ENCODE assay signal across 16 cellular contexts in genomic region chr2:43255249-43255960, GRCh38. TPM values are rescaled to one million over a fixed set of nuclear protein-coding genes. Genes with fewer than 3 reads are reported as not detected.
A peak's percentile ranks its signal among the peaks of the same experiment; 100 is the strongest.
DNase-seq lines count a peak whose midpoint lies in the region; ATAC-seq lines count a peak whose summit lies in the region.
"Had no signal": no experiment of that assay in that cellular context is flagged by ENCODE, and none has a peak within 500 bp of the region (broad histone marks: within the 10 kb centered on the region; RNA-seq: fewer than 3 reads in every experiment).

No MANE protein-coding gene starts in this region.

- H3K9me3 Mint-ChIP-seq in activated CD4-positive, alpha-beta memory T cell treated with anti-CD3 and anti-CD28 coated beads for 36 hours = no peaks in the 10 kb centered on the region

- intact Hi-C loops in cardiac septum (cut with DNase I) = no loop called here
- intact Hi-C loops in aorta (cut with DNase I) = no loop called here
- intact Hi-C loops in activated CD4-positive, alpha-beta memory T cell treated with anti-CD3 and anti-CD28 coated beads for 36 hours (cut with micrococcal nuclease) = no loop called here

- peak overlapping the region; percentile 76 for H3K18ac ChIP-seq in trophoblast cell (ENCODE audit: low read length)

- peak overlapping the region; percentile 80 for H3K4ac ChIP-seq in trophoblast cell (ENCODE audit: low read depth, low read length)

- H2BK5ac ChIP-seq in trophoblast cell (ENCODE audit: low read depth, low read length, poor library complexity) = peak overlapping the region; percentile 95

- H4K8ac ChIP-seq in trophoblast cell (ENCODE audit: low read depth, low read length) = peak overlapping the region; percentile 82

- H3K4me2 ChIP-seq in trophoblast cell (ENCODE audit: low read length) = no peak overlapping the region

- peak overlapping the region; percentile 95 for H2BK120ac ChIP-seq in trophoblast cell (ENCODE audit: insufficient read depth, low read length, poor library complexity)

- H2AK5ac ChIP-seq in trophoblast cell (ENCODE audit: low read length) = peak overlapping the region; percentile 95

- H3K79me1 ChIP-seq in trophoblast cell (ENCODE audit: low read length) = peaks cover 47% of the 10 kb centered on the region

- no peaks in the 10 kb centered on the region for H3K27me3 Mint-ChIP-seq in activated CD4-positive, alpha-beta memory T cell treated with anti-CD3 and anti-CD28 coated beads for 36 hours

- no peak overlapping the region for H3K4me3 Mint-ChIP-seq in activated CD4-positive, alpha-beta memory T cell treated with anti-CD3 and anti-CD28 coated beads for 36 hours

- H3K14ac ChIP-seq in trophoblast cell (ENCODE audit: low read length) = peak overlapping the region; percentile 79

- peak overlapping the region; percentile 86 for H3K27ac ChIP-seq in trophoblast cell (ENCODE audit: low read depth, low read length)
- no peak overlapping the region for H3K27ac ChIP-seq in aorta (ENCODE audit: low read depth in 1 of 2, low read length in 2 of 2)

- H3K23ac ChIP-seq in trophoblast cell (ENCODE audit: low read length) = no peak overlapping the region

- H3K4me1 Mint-ChIP-seq in activated CD4-positive, alpha-beta memory T cell treated with anti-CD3 and anti-CD28 coated beads for 36 hours (ENCODE audit: low read depth) = no peaks in the 10 kb centered on the region

- H4K12ac ChIP-seq in trophoblast cell (ENCODE audit: low read depth, low read length) = no peak overlapping the region

- CTCF ChIA-PET in activated CD4-positive, alpha-beta memory T cell treated with anti-CD3 and anti-CD28 coated beads for 36 hours (lab: Charles Lee) = no interaction called here

- H3K36me3 ChIP-seq in trophoblast cell (ENCODE audit: control insufficient read depth in 1 of 2, insufficient read depth in 2 of 2, low read length in 2 of 2) = no peaks in the 10 kb centered on the region
- no peaks in the 10 kb centered on the region for H3K36me3 ChIP-seq in aorta (ENCODE audit: control insufficient read depth in 1 of 2, insufficient read depth in 2 of 2, low read length in 1 of 2)

- H3K4me1 ChIP-seq in trophoblast cell (ENCODE audit: control insufficient read depth in 1 of 2, insufficient read depth in 2 of 2, low read length in 2 of 2) = peaks cover 19 to 24% of the 10 kb centered on the region in 2 experiments
- H3K4me1 ChIP-seq in aorta (ENCODE audit: control insufficient read depth in 1 of 2, insufficient read depth in 2 of 2, low read length in 2 of 2) = peaks cover 0 to 5% of the 10 kb centered on the region in 2 donors

- no peak overlapping the region for H3K4me3 ChIP-seq in trophoblast cell (ENCODE audit: low read depth, low read length)
- no peak overlapping the region for H3K4me3 ChIP-seq in aorta (ENCODE audit: low read length in 2 of 2)
- H3K4me3 ChIP-seq: GM12878, lung had no signal

- DNase-seq in COR-L47 (lab: John Stamatoyannopoulos, UW) (peak; percentile 77), NCI-H146 (lab: John Stamatoyannopoulos, UW) (peak; percentile 55), astrocyte of the hippocampus (ENCODE audit: low read depth, low spot score) (peak; percentile 92), trophoblast cell (no peak), cardiac septum (ENCODE audit: low spot score) (no peak), aorta (no peak)
- DNase-seq in activated CD4-positive, alpha-beta memory T cell treated with anti-CD3 and anti-CD28 coated beads for 36 hours = no peak
- DNase-seq: activated CD4-positive, alpha-beta T cell treated with anti-CD3 and anti-CD28 coated beads, Interleukin-2, amount 50 U/mL, for 48 hours; activated effector memory CD4-positive, alpha-beta T cell treated with Interleukin-2 at 50 U/mL for 16 hours; DND-41; NCI-H446; nucleus accumbens; T-helper 9 cell had no signal

- H2AFZ ChIP-seq in trophoblast cell (ENCODE audit: insufficient read depth, low read length, poor library complexity) = no peak overlapping the region

- no peak overlapping the region for H3K27ac Mint-ChIP-seq in activated CD4-positive, alpha-beta memory T cell treated with anti-CD3 and anti-CD28 coated beads for 36 hours

- POLR2A ChIA-PET in activated CD4-positive, alpha-beta memory T cell treated with anti-CD3 and anti-CD28 coated beads for 36 hours (lab: Charles Lee) = no interaction called here

- H3K36me3 Mint-ChIP-seq in activated CD4-positive, alpha-beta memory T cell treated with anti-CD3 and anti-CD28 coated beads for 36 hours = no peaks in the 10 kb centered on the region

- no CpG with 5 or more reads among the region's 8 CpGs for WGBS in trophoblast cell (ENCODE audit: extremely low coverage, insufficient coverage, insufficient read length)
- WGBS in aorta, 2 donors = 68 to 72% methylated on average over 8 of the region's 8 CpGs

- peaks cover 8% of the 10 kb centered on the region for H3K79me2 ChIP-seq in trophoblast cell (ENCODE audit: control insufficient read depth, insufficient read depth, low read length, poor library complexity)

- ATAC-seq in GM18502 (IDR thresholded peaks at IDR 0.05; ENCODE audit: poor library complexity, unreplicated experiment) = no peak
- ATAC-seq in aorta (ENCODE audit: low FRiP score) = no peak
- ATAC-seq: GM12878 had no signal

- H3K9ac ChIP-seq in trophoblast cell (ENCODE audit: low read length) = no peak overlapping the region

- H4K91ac ChIP-seq in trophoblast cell (ENCODE audit: low read depth, low read length) = peak overlapping the region; percentile 95

- H2BK12ac ChIP-seq in trophoblast cell (ENCODE audit: low read length) = peak overlapping the region; percentile 97

- H3K27me3 ChIP-seq in trophoblast cell (ENCODE audit: insufficient read depth, low read length) (no peaks in the 10 kb centered on the region), aorta (ENCODE audit: control insufficient read depth in 1 of 2, insufficient read depth in 2 of 2, low read length in 1 of 2) (no peaks in the 10 kb centered on the region)

- H3K9me3 ChIP-seq in trophoblast cell (ENCODE audit: insufficient read depth, low read depth, low read length) (no peaks in the 10 kb centered on the region), aorta (ENCODE audit: control insufficient read depth, low read length) (no peaks in the 10 kb centered on the region)

RNA-seq across cellular contexts. Expression of gene ZFP36L2, which starts 29.0 kb away (rescaled TPM):
- 62.0 and 65.7 TPM in 2 replicates for polyA plus RNA-seq in trophoblast cell (2013)
- total RNA-seq in cardiac septum = 41.4 TPM
- total RNA-seq in aorta = 100 to 1,000 TPM; 180 to 231 TPM
- polyA plus RNA-seq in aorta = 100 to 1,000 TPM in 1 of 2 donors, 10 to 100 TPM in 1; 71.9 to 118 TPM
- 10 to 100 TPM; 78.4 to 79.8 TPM for total RNA-seq in activated CD4-positive, alpha-beta memory T cell treated with anti-CD3 and anti-CD28 coated beads for 36 hours

Comparison
In these comparisons a context has a peak if more than half of its experiments do, and no peak if none do; other contexts are left out.
1. DNase-seq: peak in COR-L47 (single experiment), NCI-H146 (single experiment) and astrocyte of the hippocampus (single experiment); none in trophoblast cell (0 of 2), cardiac septum (single experiment), aorta (0 of 2) and activated CD4-positive, alpha-beta memory T cell treated with anti-CD3 and anti-CD28 coated beads for 36 hours (single experiment).